ENCODE assay signal across 23 cellular contexts in the genomic region with DNA sequence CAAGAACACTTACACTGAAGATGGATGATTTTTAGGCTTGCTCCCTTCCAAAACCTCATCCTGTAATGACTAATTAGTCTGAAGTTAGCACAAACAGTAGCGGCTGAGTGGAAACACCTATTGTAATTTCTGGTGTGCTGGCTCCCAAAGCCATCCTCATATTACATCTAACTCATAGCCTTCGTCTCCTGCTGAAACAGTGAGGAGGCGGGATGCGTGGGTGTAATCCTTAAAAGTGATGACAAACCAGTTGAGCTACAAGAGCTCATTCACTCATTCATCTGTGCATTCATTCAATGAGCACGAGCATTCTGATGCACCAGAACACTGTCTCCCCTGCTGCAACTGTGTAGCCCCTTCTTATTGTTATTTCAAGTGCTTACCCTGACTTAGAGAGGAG.
DNase-seq lines count a peak whose midpoint lies in the region; ATAC-seq lines count a peak whose summit lies in the region.
"Had no signal": no experiment of that assay in that cellular context is flagged by ENCODE, and none has a peak within 500 bp of the region (broad histone marks: within the 10 kb centered on the region; RNA-seq: fewer than 3 reads in every experiment).

No MANE protein-coding gene starts in this region.

- no peaks in the 10 kb centered on the region for H3K4me1 Mint-ChIP-seq in stimulated activated naive CD8-positive, alpha-beta T cell treated with anti-CD3 and anti-CD28 coated beads, Interleukin-15, amount 100 ng/mL, for 72 hours
- H3K4me1 Mint-ChIP-seq: B cell; CD4-positive, alpha-beta memory T cell; CD4-positive, CD25-positive, alpha-beta regulatory T cell; CD8-positive, alpha-beta memory T cell had no signal

- H3K4me3 Mint-ChIP-seq in stimulated activated naive CD8-positive, alpha-beta T cell treated with anti-CD3 and anti-CD28 coated beads, Interleukin-15, amount 100 ng/mL, for 72 hours, result no peak overlapping the region
- H3K4me3 Mint-ChIP-seq: B cell; CD4-positive, alpha-beta memory T cell; CD4-positive, CD25-positive, alpha-beta regulatory T cell; CD8-positive, alpha-beta memory T cell had no signal

- DNase-seq in Ammon's horn (ENCODE audit: low spot score), result peak; percentile 40
- peak; percentile 17 for DNase-seq in Daoy (ENCODE audit: low read depth)
- peak in 40 of 61 donors; percentile 2 to 90 (median 29) for DNase-seq in caudate nucleus (lab: John Stamatoyannopoulos, UW)
- DNase-seq in nucleus accumbens (lab: John Stamatoyannopoulos, UW), result peak in 30 of 56 donors; percentile 4 to 78 (median 23)
- DNase-seq in NCI-H510A (lab: John Stamatoyannopoulos, UW), result no peak
- DNase-seq in hippocampal formation (lab: John Stamatoyannopoulos, UW), result no peak
- DNase-seq in CD1c-positive myeloid dendritic cell (ENCODE audit: extremely low spot score), result no peak
- no peak for DNase-seq in stimulated activated naive CD8-positive, alpha-beta T cell treated with anti-CD3 and anti-CD28 coated beads, Interleukin-15, amount 100 ng/mL, for 72 hours
- DNase-seq: 8988T; ACHN; CD4-positive, alpha-beta memory T cell; CD4-positive, CD25-positive, alpha-beta regulatory T cell; CD8-positive, alpha-beta memory T cell; COR-L47; DMS 273 treated with DMSO at 0.1 percent for 48 hours; DMS153; DMS53; DMS79; DND-41; GF-D8 had no signal

- H3K9me3 Mint-ChIP-seq in stimulated activated naive CD8-positive, alpha-beta T cell treated with anti-CD3 and anti-CD28 coated beads, Interleukin-15, amount 100 ng/mL, for 72 hours, result peaks cover 3 to 26% of the 10 kb centered on the region in 2 donors

- no peak for ATAC-seq in stimulated activated naive CD8-positive, alpha-beta T cell treated with anti-CD3 and anti-CD28 coated beads, Interleukin-15, amount 100 ng/mL, for 72 hours

- no peaks in the 10 kb centered on the region for H3K27me3 Mint-ChIP-seq in stimulated activated naive CD8-positive, alpha-beta T cell treated with anti-CD3 and anti-CD28 coated beads, Interleukin-15, amount 100 ng/mL, for 72 hours
- H3K27me3 Mint-ChIP-seq: B cell; CD4-positive, alpha-beta memory T cell; CD4-positive, CD25-positive, alpha-beta regulatory T cell; CD8-positive, alpha-beta memory T cell had no signal

- H3K27ac ChIP-seq in caudate nucleus (ENCODE audit: low read depth, low read length), result no peak overlapping the region
- H3K27ac ChIP-seq: BLaER1 treated with 17β-estradiol and CSF1 and Interleukin-3, amounts not matched to agents 10 nM and 100 nM; C4-2B had no signal

- no peak overlapping the region for H3K27ac Mint-ChIP-seq in stimulated activated naive CD8-positive, alpha-beta T cell treated with anti-CD3 and anti-CD28 coated beads, Interleukin-15, amount 100 ng/mL, for 72 hours
- H3K27ac Mint-ChIP-seq: B cell; CD4-positive, alpha-beta memory T cell; CD4-positive, CD25-positive, alpha-beta regulatory T cell; CD8-positive, alpha-beta memory T cell had no signal

Comparison
In these comparisons a context has a peak if more than half of its experiments do, and no peak if none do; other contexts are left out.
1. DNase-seq: peak in Ammon's horn (single experiment), Daoy (single experiment), caudate nucleus (40 of 61) and nucleus accumbens (30 of 56); none in NCI-H510A (single experiment), hippocampal formation (0 of 2), CD1c-positive myeloid dendritic cell (single experiment) and stimulated activated naive CD8-positive, alpha-beta T cell treated with anti-CD3 and anti-CD28 coated beads, Interleukin-15, amount 100 ng/mL, for 72 hours (0 of 2).